1 cellular context compared by ENCODE assay signal in the genomic region with DNA sequence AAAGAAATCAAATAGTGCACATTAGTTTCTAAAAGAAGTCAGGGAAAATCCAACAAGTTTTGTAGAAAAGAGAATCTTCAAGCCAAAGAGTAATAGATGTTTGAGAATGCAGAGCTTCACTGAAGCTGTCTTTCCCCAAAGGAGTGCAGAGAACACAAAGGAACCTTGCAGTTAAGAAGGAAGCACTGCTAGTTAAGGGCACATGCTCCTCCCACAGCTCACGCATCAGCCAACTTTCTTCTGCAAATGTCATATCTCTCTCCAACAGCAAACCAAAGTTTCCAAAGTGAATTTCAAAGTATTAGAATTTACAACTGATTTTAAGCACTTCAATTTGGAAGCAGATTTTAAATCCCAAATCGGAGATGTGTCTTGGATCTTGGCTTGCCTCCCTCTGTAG.
TF ChIP-seq lines count a peak whose summit lies in the region.

No MANE protein-coding gene starts in this region.

TF ChIP-seq in K562, 482 proteins besides CTCF, POLR2A, EP300 and RAD21:
- 0 out of 2 replicates have a peak, but pooled peaks have one; percentile 25 for TF ChIP-seq HMBOX1 (IDR thresholded peaks at IDR 0.05)
- TF ChIP-seq ZNF282 (CRISPR knock-in tag; IDR thresholded peaks at IDR 0.05) = no peak
- TF ChIP-seq HNRNPUL1 (IDR thresholded peaks at IDR 0.05; ENCODE audit: low read length) = no peak
- TF ChIP-seq NFE2 (IDR thresholded peaks at IDR 0.05; ENCODE audit: low read depth) = no peak
- TF ChIP-seq MTF1 (CRISPR knock-in tag; IDR thresholded peaks at IDR 0.05; ENCODE audit: borderline replicate concordance) = no peak
TF ChIP-seq in K562: peak in this region for 1.
